8 cellular contexts compared by ENCODE assay signal in the genomic region with DNA sequence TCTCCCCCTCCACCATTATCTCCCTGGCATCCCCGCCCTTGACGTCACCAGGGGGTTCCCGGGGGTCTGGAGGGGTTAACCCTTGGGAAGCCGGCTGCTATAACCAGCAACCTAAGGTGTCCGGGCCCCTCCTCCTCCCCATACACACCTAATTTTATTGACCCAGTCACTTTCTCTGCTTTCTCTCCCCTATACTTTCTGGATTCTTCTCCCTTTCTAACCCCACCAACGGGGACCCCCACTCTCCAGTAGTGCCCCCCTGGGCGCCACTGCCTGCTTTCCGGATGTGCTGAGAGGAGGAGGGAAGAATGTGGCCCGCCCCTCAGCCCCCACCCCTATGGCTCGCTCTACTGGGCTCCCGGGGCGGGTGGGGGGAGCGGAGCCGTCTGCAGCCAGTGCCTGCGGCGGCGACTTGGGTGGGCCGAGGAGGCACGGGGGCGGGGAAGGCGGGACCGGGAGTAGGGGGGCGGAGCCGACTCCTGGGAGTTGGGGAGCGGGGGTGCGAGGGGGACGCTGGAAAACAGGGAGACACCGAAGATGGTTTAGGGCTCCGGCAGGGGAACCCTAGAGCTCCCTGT. TPM values are rescaled to one million over a fixed set of nuclear protein-coding genes. Genes with fewer than 3 reads are reported as not detected.
DNase-seq lines count a peak whose midpoint lies in the region; ATAC-seq and TF ChIP-seq lines count a peak whose summit lies in the region.

No MANE protein-coding gene starts in this region.

- H3K27ac ChIP-seq in right atrium auricular region (peak overlapping the region; percentile 72 to 73), prostate gland (peak overlapping the region; percentile 86 to 89)

- ATAC-seq in HG02571 (IDR thresholded peaks at IDR 0.05; ENCODE audit: unreplicated experiment) = no peak

- H3K27ac Mint-ChIP-seq in activated naive CD4-positive, alpha-beta T cell treated with anti-CD3 and anti-CD28 coated beads, Interleukin-2, amount 50 U/mL, for 24 hours = no peak overlapping the region

- H3K36me3 ChIP-seq in right atrium auricular region (no peaks in the 10 kb centered on the region), prostate gland (no peaks in the 10 kb centered on the region)

- TF ChIP-seq POLR2A in prostate gland (IDR thresholded peaks at IDR 0.05) = no peak

- intact Hi-C loops in prostate gland (cut with DNase I) = loop anchor here (10.0 kb wide), 1 partner anchor 163 kb away; no protein-coding TSS in a partner anchor

- peaks cover 2% of the 10 kb centered on the region for H3K27me3 Mint-ChIP-seq in activated naive CD4-positive, alpha-beta T cell treated with anti-CD3 and anti-CD28 coated beads, Interleukin-2, amount 50 U/mL, for 24 hours

- H3K4me3 Mint-ChIP-seq in activated naive CD4-positive, alpha-beta T cell treated with anti-CD3 and anti-CD28 coated beads, Interleukin-2, amount 50 U/mL, for 24 hours = peak overlapping the region; percentile 97

- TF ChIP-seq CTCF in right atrium auricular region (IDR thresholded peaks at IDR 0.05) (no peak), prostate gland (IDR thresholded peaks at IDR 0.05) (no peak)

- H3K4me1 ChIP-seq in right atrium auricular region (peaks cover 0 to 34% of the 10 kb centered on the region in 2 donors), prostate gland (replicated peaks) (peaks cover 9% of the 10 kb centered on the region)

- H3K4me1 Mint-ChIP-seq in activated naive CD4-positive, alpha-beta T cell treated with anti-CD3 and anti-CD28 coated beads, Interleukin-2, amount 50 U/mL, for 24 hours = peaks cover 51% of the 10 kb centered on the region

- H3K4me3 ChIP-seq in right atrium auricular region (peak overlapping the region; percentile 44 to 73), prostate gland (peak overlapping the region; percentile 55 to 60)

- H3K9me3 ChIP-seq in right atrium auricular region (no peaks in the 10 kb centered on the region), prostate gland (no peaks in the 10 kb centered on the region)

- no peaks in the 10 kb centered on the region for H3K9me3 Mint-ChIP-seq in activated naive CD4-positive, alpha-beta T cell treated with anti-CD3 and anti-CD28 coated beads, Interleukin-2, amount 50 U/mL, for 24 hours

- 2% methylated on average over 29 of the region's 29 CpGs for WGBS in prostate gland

- no peaks in the 10 kb centered on the region for H3K27me3 ChIP-seq in right atrium auricular region
- H3K27me3 ChIP-seq in prostate gland (replicated peaks; ENCODE audit: insufficient read depth) = no peaks in the 10 kb centered on the region

- DNase-seq in ELF-1 (ENCODE audit: low read depth, low spot score) = peak; percentile 91
- DNase-seq in M059J (ENCODE audit: low read depth) = peak; percentile 43
- peak; percentile 71 for DNase-seq in right atrium auricular region (ENCODE audit: low spot score)
- peak; percentile 41 for DNase-seq in prostate gland (ENCODE audit: low spot score)
- DNase-seq in foreskin melanocyte = no peak
- DNase-seq in putamen (ENCODE audit: low spot score) = no peak

- H3K36me3 Mint-ChIP-seq in activated naive CD4-positive, alpha-beta T cell treated with anti-CD3 and anti-CD28 coated beads, Interleukin-2, amount 50 U/mL, for 24 hours = no peaks in the 10 kb centered on the region

RNA-seq across cellular contexts. Expression of gene GLI1, which starts 1.8 kb away (rescaled TPM):
- 1.5 TPM in 1 of 2 replicates, not detected in the other for total RNA-seq in M059J (2014; rRNA removed; shearing (Covaris generic))
- total RNA-seq in right atrium auricular region (1 to 10 TPM in 1 of 2 donors, not detected in 1; 1.2 TPM), prostate gland (10 to 100 TPM in 1 of 2 donors, 1 to 10 TPM in 1; 1.7 to 11.5 TPM)

RNA-seq across cellular contexts. Expression of gene INHBE, which starts 6.3 kb away (rescaled TPM):
- 0.42 and 1.4 TPM in 2 replicates for total RNA-seq in M059J (2014; rRNA removed; shearing (Covaris generic))
- total RNA-seq in right atrium auricular region (not detected), prostate gland (not detected)

RNA-seq across cellular contexts. Expression of gene ARHGAP9, which starts 18.3 kb away (rescaled TPM):
- total RNA-seq in M059J (2014; rRNA removed; shearing (Covaris generic)) = 0.44 and 0.69 TPM in 2 replicates
- 1 to 10 TPM; 3.4 to 4.2 TPM for total RNA-seq in right atrium auricular region
- total RNA-seq in prostate gland = 10 to 100 TPM in 1 of 2 donors, 1 to 10 TPM in 1; 3.5 to 13.6 TPM

RNA-seq across cellular contexts. Expression of gene MARS1, which starts 26.5 kb away (rescaled TPM):
- 68.9 and 99.8 TPM in 2 replicates for total RNA-seq in M059J (2014; rRNA removed; shearing (Covaris generic))
- 10 to 100 TPM; 36.9 to 41.0 TPM for total RNA-seq in right atrium auricular region
- total RNA-seq in prostate gland = 10 to 100 TPM; 67.2 to 90.0 TPM

RNA-seq across cellular contexts. Expression of gene INHBC, which starts 26.8 kb away (rescaled TPM):
- not detected in 2 replicates for total RNA-seq in M059J (2014; rRNA removed; shearing (Covaris generic))
- not detected for total RNA-seq in right atrium auricular region
- under 1 TPM; 0.46 to 0.57 TPM for total RNA-seq in prostate gland

Comparison
In these comparisons a context has a peak if more than half of its experiments do, and no peak if none do; other contexts are left out.
1. DNase-seq: peak in ELF-1 (single experiment), M059J (single experiment), right atrium auricular region (single experiment) and prostate gland (single experiment); none in foreskin melanocyte (single experiment) and putamen (single experiment).